37 cellular contexts compared by ENCODE assay signal in genomic region chr4:121061861-121062260, GRCh38. TPM values are rescaled to one million over a fixed set of nuclear protein-coding genes. Genes with fewer than 3 reads are reported as not detected.
"Had no signal": no experiment of that assay in that cellular context is flagged by ENCODE, and none has a peak within 500 bp of the region (broad histone marks: within the 10 kb centered on the region; RNA-seq: fewer than 3 reads in every experiment).

No MANE protein-coding gene starts in this region.

- H3K4me3 ChIP-seq: cardiac muscle cell, SJSA1 had no signal

- H3K27ac Mint-ChIP-seq: activated CD4-positive, alpha-beta memory T cell treated with anti-CD3 and anti-CD28 coated beads, Interleukin-2, amount 10 ng/mL, durations not matched to agents 7 days and 5 days; activated CD8-positive, alpha-beta memory T cell treated with anti-CD3 and anti-CD28 coated beads, Interleukin-2, amount 10 ng/mL, durations not matched to agents 7 days and 5 days; activated naive CD4-positive, alpha-beta T cell treated with anti-CD3 and anti-CD28 coated beads, Interleukin-2, amount 10 ng/mL, durations not matched to agents 7 days and 5 days; activated naive CD8-positive, alpha-beta T cell; activated naive CD8-positive, alpha-beta T cell treated with anti-CD3 and anti-CD28 coated beads, Interleukin-2, amount 50 U/mL, for 24 hours; IgD-negative memory B cell had no signal

- H3K36me3 ChIP-seq: brain microvascular endothelial cell, cardiac muscle cell, SJSA1 had no signal

- H3K9me3 ChIP-seq: SJSA1, SK-N-SH had no signal

- H3K9me3 Mint-ChIP-seq: activated CD4-positive, alpha-beta memory T cell treated with anti-CD3 and anti-CD28 coated beads, Interleukin-2, amount 10 ng/mL, durations not matched to agents 7 days and 5 days; activated naive CD4-positive, alpha-beta T cell treated with anti-CD3 and anti-CD28 coated beads, Interleukin-2, amount 10 ng/mL, durations not matched to agents 7 days and 5 days; activated naive CD8-positive, alpha-beta T cell treated with anti-CD3 and anti-CD28 coated beads, Interleukin-2, amount 50 U/mL, for 24 hours had no signal

- ATAC-seq: activated CD8-positive, alpha-beta memory T cell treated with anti-CD3 and anti-CD28 coated beads, Interleukin-2, amount 10 ng/mL, durations not matched to agents 7 days and 5 days; activated naive CD8-positive, alpha-beta T cell treated with anti-CD3 and anti-CD28 coated beads, Interleukin-2, amount 50 U/mL, for 24 hours; Panc1 had no signal

- H3K4me1 Mint-ChIP-seq: activated CD4-positive, alpha-beta memory T cell treated with anti-CD3 and anti-CD28 coated beads, Interleukin-2, amount 10 ng/mL, durations not matched to agents 7 days and 5 days; activated CD8-positive, alpha-beta memory T cell treated with anti-CD3 and anti-CD28 coated beads, Interleukin-2, amount 10 ng/mL, durations not matched to agents 7 days and 5 days; activated naive CD4-positive, alpha-beta T cell treated with anti-CD3 and anti-CD28 coated beads, Interleukin-2, amount 10 ng/mL, durations not matched to agents 7 days and 5 days; activated naive CD8-positive, alpha-beta T cell treated with anti-CD3 and anti-CD28 coated beads, Interleukin-2, amount 50 U/mL, for 24 hours; IgD-negative memory B cell had no signal

- H3K36me3 Mint-ChIP-seq: activated CD8-positive, alpha-beta memory T cell treated with anti-CD3 and anti-CD28 coated beads, Interleukin-2, amount 10 ng/mL, durations not matched to agents 7 days and 5 days; activated naive CD4-positive, alpha-beta T cell treated with anti-CD3 and anti-CD28 coated beads, Interleukin-2, amount 10 ng/mL, durations not matched to agents 7 days and 5 days; activated naive CD8-positive, alpha-beta T cell; IgD-negative memory B cell had no signal

- H3K27ac ChIP-seq: brain microvascular endothelial cell, cardiac muscle cell, SJSA1, VCaP had no signal

- H3K4me3 Mint-ChIP-seq: activated CD4-positive, alpha-beta memory T cell treated with anti-CD3 and anti-CD28 coated beads, Interleukin-2, amount 10 ng/mL, durations not matched to agents 7 days and 5 days; activated CD8-positive, alpha-beta memory T cell treated with anti-CD3 and anti-CD28 coated beads, Interleukin-2, amount 10 ng/mL, durations not matched to agents 7 days and 5 days; activated naive CD4-positive, alpha-beta T cell treated with anti-CD3 and anti-CD28 coated beads, Interleukin-2, amount 10 ng/mL, durations not matched to agents 7 days and 5 days; activated naive CD8-positive, alpha-beta T cell; activated naive CD8-positive, alpha-beta T cell treated with anti-CD3 and anti-CD28 coated beads, Interleukin-2, amount 50 U/mL, for 24 hours; IgD-negative memory B cell had no signal

- DNase-seq: activated CD4-positive, alpha-beta memory T cell treated with anti-CD3 and anti-CD28 coated beads, Interleukin-2, amount 10 ng/mL, durations not matched to agents 7 days and 5 days; activated CD4-positive, alpha-beta T cell treated with anti-CD3 and anti-CD28 coated beads for 1 hour; activated CD4-positive, alpha-beta T cell treated with anti-CD3 and anti-CD28 coated beads for 48 hours; activated CD4-positive, CD25-positive, alpha-beta regulatory T cell; activated CD8-positive, alpha-beta memory T cell treated with anti-CD3 and anti-CD28 coated beads for 24 hours; activated CD8-positive, alpha-beta memory T cell treated with anti-CD3 and anti-CD28 coated beads, Interleukin-2, amount 10 ng/mL, durations not matched to agents 7 days and 5 days; activated CD8-positive, alpha-beta memory T cell treated with anti-CD3 and anti-CD28 coated beads, Interleukin-2, amount 50 U/mL, for 48 hours; activated effector memory CD4-positive, alpha-beta T cell treated with Interleukin-2 at 50 U/mL for 16 hours; activated naive CD4-positive, alpha-beta T cell treated with anti-CD3 and anti-CD28 coated beads, Interleukin-2, amount 10 ng/mL, durations not matched to agents 7 days and 5 days; activated naive CD8-positive, alpha-beta T cell treated with anti-CD3 and anti-CD28 coated beads, Interleukin-2, amount 50 U/mL, for 24 hours; activated T-cell treated with anti-CD3 and anti-CD28 coated beads, Interleukin-2, amount 50 U/mL, for 48 hours; anterior cingulate cortex; brain microvascular endothelial cell; Karpas-422; NCI-H1048; NCI-H146; NCI-H187; NCI-H2029 treated with DMSO at 0.1 percent for 48 hours; NCI-H2107; NCI-H2171; NCI-H2227 treated with DMSO at 0.1 percent for 48 hours; NCI-H446; NCI-H510A treated with DMSO at 0.1 percent for 48 hours; NCI-H526 treated with DMSO at 0.1 percent for 48 hours; NCI-H774; SHP77 treated with DMSO at 0.1 percent for 48 hours; SK-N-SH; T-helper 2 cell; T-helper 9 cell had no signal

- H3K27me3 ChIP-seq: brain microvascular endothelial cell, cardiac muscle cell had no signal

- H3K4me1 ChIP-seq: SJSA1 had no signal

RNA-seq across cellular contexts. Expression of gene NDNF, which starts 10.5 kb away (rescaled TPM):
- total RNA-seq: MCF 10A, RPMI7951, SJSA1 had no signal
- polyA plus RNA-seq: IgD-negative memory B cell, SK-N-SH had no signal
